ENCODE assay signal across 8 cellular contexts in genomic region chrX:53009032-53009431, GRCh38. TPM values are rescaled to one million over a fixed set of nuclear protein-coding genes. Genes with fewer than 3 reads are reported as not detected.
"Had no signal": no experiment of that assay in that cellular context is flagged by ENCODE, and none has a peak within 500 bp of the region (broad histone marks: within the 10 kb centered on the region; RNA-seq: fewer than 3 reads in every experiment).

No MANE protein-coding gene starts in this region.

- H3K4me3 ChIP-seq: K562 had no signal

- ATAC-seq: K562 had no signal

- H3K27ac ChIP-seq: HL-60 had no signal

- FAIRE-seq: HTR-8/SVneo, K562 had no signal

- DNase-seq: IMR-90, KBM-7, KG1 had no signal

RNA-seq across cellular contexts. Expression of gene GPR173, which starts 39.6 kb away (rescaled TPM):
- total RNA-seq: HT-29, K562 had no signal
- polyA plus RNA-seq: IgD-negative memory B cell had no signal
